1 cellular context compared by ENCODE assay signal in genomic region chr3:52198643-52199608, GRCh38.
TF ChIP-seq lines count a peak whose summit lies in the region.

No MANE protein-coding gene starts in this region.

TF ChIP-seq in H1, 55 proteins besides CTCF, POLR2A, EP300 and RAD21:
- TF ChIP-seq YY1 (IDR thresholded peaks at IDR 0.05; ENCODE audit: low read depth, low read length) = no peak
- TF ChIP-seq TEAD4 (IDR thresholded peaks at IDR 0.05; ENCODE audit: low read depth, low read length) = no peak
